Comparison of ENCODE assay signal across 15 cellular contexts in the genomic region with DNA sequence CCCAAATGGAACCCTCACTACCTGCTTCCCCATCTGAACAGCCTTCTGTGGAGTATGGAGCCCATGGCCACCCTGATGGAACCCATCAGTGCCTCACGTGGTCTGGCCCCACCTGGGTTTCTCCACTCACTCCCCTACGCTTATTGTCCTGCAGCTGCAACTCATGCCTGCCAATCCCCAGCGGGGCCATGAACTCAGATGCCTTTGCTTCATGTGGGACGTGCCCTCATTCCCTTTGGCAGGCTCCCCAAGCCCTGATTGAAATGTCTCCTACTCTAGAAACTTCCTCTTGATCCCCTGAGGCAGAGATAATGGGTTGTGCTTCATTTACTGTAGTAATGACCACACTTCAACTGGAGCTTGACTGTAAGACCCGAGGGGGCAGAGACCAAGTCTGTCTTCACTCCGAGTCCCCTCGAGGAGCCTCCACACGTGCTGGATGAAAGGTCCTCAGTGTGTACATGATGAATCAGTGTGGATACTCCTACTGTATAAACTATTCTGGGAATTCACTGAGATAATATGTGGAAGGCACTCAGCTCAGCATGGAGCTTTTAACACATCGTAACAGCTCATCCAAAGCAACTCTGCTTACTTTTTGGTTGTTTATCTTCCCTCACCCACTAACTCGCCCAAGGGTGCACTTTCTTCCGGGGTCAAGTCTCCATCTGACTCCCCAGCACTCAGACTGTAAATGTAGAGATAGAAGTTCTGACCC.
A peak's percentile ranks its signal among the peaks of the same experiment; 100 is the strongest.
DNase-seq lines count a peak whose midpoint lies in the region; ATAC-seq and TF ChIP-seq lines count a peak whose summit lies in the region.
"Had no signal": no experiment of that assay in that cellular context is flagged by ENCODE, and none has a peak within 500 bp of the region (broad histone marks: within the 10 kb centered on the region; RNA-seq: fewer than 3 reads in every experiment).

No MANE protein-coding gene starts in this region.

- no peak for TF ChIP-seq CTCF in Panc1 (IDR thresholded peaks at IDR 0.05)
- no peak for TF ChIP-seq CTCF in fibroblast of mammary gland (conservative IDR thresholded peaks at IDR 0.05; ENCODE audit: control insufficient read depth, insufficient read depth, low read depth, low read length)
- TF ChIP-seq CTCF in nephron (IDR thresholded peaks at IDR 0.05; ENCODE audit: unreplicated experiment in 3 of 3) = no peak
- TF ChIP-seq CTCF in mucosa of descending colon (IDR thresholded peaks at IDR 0.05) = no peak

- H3K9me3 Mint-ChIP-seq in CD4-positive, CD25-positive, alpha-beta regulatory T cell = peaks cover 0 to 3% (median 0%) of the 10 kb centered on the region in 7 donors
- H3K9me3 Mint-ChIP-seq in nephron = no peaks in the 10 kb centered on the region

- H3K27me3 Mint-ChIP-seq in CD4-positive, CD25-positive, alpha-beta regulatory T cell = peaks cover 5% of the 10 kb centered on the region
- no peaks in the 10 kb centered on the region for H3K27me3 Mint-ChIP-seq in nephron (ENCODE audit: low read depth)

- H3K4me3 ChIP-seq in CD4-positive, CD25-positive, alpha-beta regulatory T cell (ENCODE audit: low read depth, low read length) = no peak overlapping the region
- H3K4me3 ChIP-seq in Panc1 (ENCODE audit: low read depth in 2 of 2, low read length in 2 of 2) (no peak overlapping the region), fibroblast of mammary gland (ENCODE audit: control insufficient read depth, low read depth, low read length) (no peak overlapping the region), mucosa of descending colon (no peak overlapping the region)
- H3K4me3 ChIP-seq: adrenal gland, upper lobe of right lung had no signal

- POLR2A ChIA-PET in Panc1 (lab: Charles Lee) = interaction anchor here (0.6 kb wide), 1 partner anchor 39 kb away, joined by 4 read pairs; no protein-coding TSS in a partner anchor

- no peaks in the 10 kb centered on the region for H3K27me3 ChIP-seq in CD4-positive, CD25-positive, alpha-beta regulatory T cell (ENCODE audit: control insufficient read depth, insufficient read depth, low read length)
- no peaks in the 10 kb centered on the region for H3K27me3 ChIP-seq in Panc1 (ENCODE audit: control insufficient read depth, insufficient read depth, low read length)
- H3K27me3 ChIP-seq: adrenal gland, upper lobe of right lung had no signal

- intact Hi-C loops in Panc1 (cut with micrococcal nuclease; ENCODE audit: unreplicated experiment) = no loop called here
- intact Hi-C loops in mucosa of descending colon (cut with DNase I, micrococcal nuclease) = no loop called here

- H3K27ac ChIP-seq in CD4-positive, CD25-positive, alpha-beta regulatory T cell (ENCODE audit: insufficient read depth, low read length, poor library complexity, severe bottlenecking) = no peak overlapping the region
- peak overlapping the region; percentile 75 for H3K27ac ChIP-seq in Panc1 (ENCODE audit: low read length)
- H3K27ac ChIP-seq: upper lobe of right lung had no signal

- H3K9me3 ChIP-seq in CD4-positive, CD25-positive, alpha-beta regulatory T cell (ENCODE audit: control insufficient read depth in 2 of 2, low read length in 2 of 2) = no peaks in the 10 kb centered on the region
- H3K9me3 ChIP-seq in Panc1 (ENCODE audit: control insufficient read depth, insufficient read depth, low read depth, low read length) (no peaks in the 10 kb centered on the region), mucosa of descending colon (no peaks in the 10 kb centered on the region)
- H3K9me3 ChIP-seq: adrenal gland, upper lobe of right lung had no signal

- in situ Hi-C loops in Panc1 (cut with HindIII; ENCODE audit: low pct_unique_long_range_greater_than_20kb, low sequenced_read_pairs) = no loop called here

- H3K4me1 ChIP-seq in CD4-positive, CD25-positive, alpha-beta regulatory T cell (ENCODE audit: control insufficient read depth, insufficient read depth, low read length, poor library complexity, severe bottlenecking) = peaks cover under 1% of the 10 kb centered on the region
- H3K4me1 ChIP-seq in Panc1 (ENCODE audit: control insufficient read depth, insufficient read depth, low read length) (peaks cover 21% of the 10 kb centered on the region), mucosa of descending colon (ENCODE audit: low read depth) (peaks cover 11% of the 10 kb centered on the region)

- peak overlapping the region in 2 of 3 donors; percentile 37 to 75 for H3K27ac Mint-ChIP-seq in CD4-positive, CD25-positive, alpha-beta regulatory T cell
- peak overlapping the region; percentile 14 to 59 (median 26) for H3K27ac Mint-ChIP-seq in nephron

- H3K4me3 Mint-ChIP-seq in CD4-positive, CD25-positive, alpha-beta regulatory T cell = no peak overlapping the region
- H3K4me3 Mint-ChIP-seq in nephron = no peak overlapping the region

- no peak for ATAC-seq in CD4-positive, CD25-positive, alpha-beta regulatory T cell (ENCODE audit: low read depth in 2 of 2)
- ATAC-seq in Panc1 (no peak), mucosa of descending colon (no peak), GM19467 (IDR thresholded peaks at IDR 0.05; ENCODE audit: unreplicated experiment) (no peak), HG02759 (IDR thresholded peaks at IDR 0.05; ENCODE audit: unreplicated experiment) (no peak)
- ATAC-seq: upper lobe of right lung had no signal

- DNase-seq in CD4-positive, CD25-positive, alpha-beta regulatory T cell = no peak
- DNase-seq in Panc1 (ENCODE audit: low read depth, low spot score) (no peak), fibroblast of mammary gland (ENCODE audit: low read depth) (peak; percentile 77), mucosa of descending colon (no peak), midbrain (lab: John Stamatoyannopoulos, UW) (no peak)
- DNase-seq: NCI-H1092; NCI-H345; stimulated activated CD4-positive, alpha-beta T cell treated with anti-CD3 and anti-CD28 coated beads, Interleukin-2, amount 100 ng/mL, for 24 hours; stimulated activated CD8-positive, alpha-beta memory T cell treated with anti-CD3 and anti-CD28 coated beads, Interleukin-4, amount 100 ng/mL, for 48 hours; SW 1271; upper lobe of right lung had no signal

- H3K36me3 Mint-ChIP-seq in CD4-positive, CD25-positive, alpha-beta regulatory T cell = peaks cover 49% of the 10 kb centered on the region
- peaks cover 61% of the 10 kb centered on the region for H3K36me3 Mint-ChIP-seq in nephron (ENCODE audit: low read depth)

- peaks cover 10 to 23% (median 15%) of the 10 kb centered on the region in 4 donors for H3K4me1 Mint-ChIP-seq in CD4-positive, CD25-positive, alpha-beta regulatory T cell
- peaks cover 35% of the 10 kb centered on the region for H3K4me1 Mint-ChIP-seq in nephron

- H3K36me3 ChIP-seq in CD4-positive, CD25-positive, alpha-beta regulatory T cell (ENCODE audit: control insufficient read depth, insufficient read depth, low read length) = peaks cover 8% of the 10 kb centered on the region
- H3K36me3 ChIP-seq in Panc1 (ENCODE audit: control insufficient read depth, insufficient read depth, low read length) = no peaks in the 10 kb centered on the region
- no peaks in the 10 kb centered on the region for H3K36me3 ChIP-seq in mucosa of descending colon (ENCODE audit: low read depth)
- H3K36me3 ChIP-seq: adrenal gland, upper lobe of right lung had no signal

- CTCF ChIA-PET in Panc1 (lab: Charles Lee) = no interaction called here

- BruUV-seq in Panc1 (replicated peaks; lab: Mats Ljungman, UMichigan) = no TSS peak
